ENCODE assay signal across 9 cellular contexts in the genomic region with DNA sequence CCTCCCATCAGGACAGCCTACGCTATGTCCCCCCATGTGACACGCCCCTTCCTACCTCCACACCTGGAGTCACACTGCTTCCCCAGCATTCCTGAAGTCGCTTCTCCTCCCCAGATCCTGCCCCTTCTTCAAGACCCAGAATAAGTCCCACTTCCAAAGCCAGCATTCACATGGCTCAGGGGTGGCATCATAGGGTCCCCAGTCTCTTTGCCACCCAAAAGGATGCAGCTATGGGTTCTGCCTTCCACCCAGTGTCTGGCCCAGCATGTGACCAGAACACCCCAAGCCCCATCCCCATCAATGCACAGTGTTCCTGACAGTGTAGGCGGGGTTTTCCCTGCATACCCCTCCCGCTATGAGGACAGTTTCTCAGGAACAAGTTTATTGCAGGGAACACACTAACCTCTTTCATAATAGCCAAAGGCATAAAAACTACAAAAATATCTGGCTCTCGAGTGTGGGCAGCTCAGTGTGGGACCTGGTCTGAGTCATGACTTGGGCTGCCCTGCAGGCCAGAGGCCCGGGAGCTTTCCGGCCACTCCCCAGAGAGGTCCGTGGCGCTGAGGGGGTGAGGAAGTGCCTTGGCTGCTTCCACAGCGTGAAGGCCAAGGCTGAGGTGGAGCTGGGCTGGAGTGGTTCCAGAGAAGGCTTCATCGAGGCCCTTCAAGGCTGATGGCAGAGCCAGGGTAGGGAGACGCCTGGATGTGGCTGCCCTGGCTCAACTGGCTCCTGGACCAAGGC. TPM values are rescaled to one million over a fixed set of nuclear protein-coding genes. Genes with fewer than 3 reads are reported as not detected.
DNase-seq lines count a peak whose midpoint lies in the region; ATAC-seq, FAIRE-seq and TF ChIP-seq lines count a peak whose summit lies in the region.
"Had no signal": no experiment of that assay in that cellular context is flagged by ENCODE, and none has a peak within 500 bp of the region (broad histone marks: within the 10 kb centered on the region; RNA-seq: fewer than 3 reads in every experiment).

No MANE protein-coding gene starts in this region.

- TF ChIP-seq CTCF in bronchial epithelial cell (IDR thresholded peaks at IDR 0.05; ENCODE audit: insufficient read depth, low read length, severe bottlenecking) (no peak), lower leg skin (IDR thresholded peaks at IDR 0.05) (no peak), transverse colon (IDR thresholded peaks at IDR 0.05) (no peak)

- no peak for FAIRE-seq in bronchial epithelial cell (lab: Jason Lieb, UNC)

- no peaks in the 10 kb centered on the region for H3K9me3 ChIP-seq in transverse colon

- no peaks in the 10 kb centered on the region for H3K9me3 Mint-ChIP-seq in activated naive CD4-positive, alpha-beta T cell treated with anti-CD3 and anti-CD28 coated beads, Interleukin-2, amount 50 U/mL, for 72 hours

- no peak overlapping the region for H3K27ac Mint-ChIP-seq in activated naive CD4-positive, alpha-beta T cell treated with anti-CD3 and anti-CD28 coated beads, Interleukin-2, amount 50 U/mL, for 72 hours

- H3K27ac ChIP-seq in transverse colon = peak overlapping the region in 3 of 4 donors; percentile 27 to 58 (median 43)

- WGBS in lower leg skin, 2 donors = 29% methylated on average over 13 of the region's 13 CpGs
- 47 to 82% methylated on average over 3 to 13 of the region's 13 CpGs for WGBS in transverse colon (ENCODE audit: low coverage in 1 of 2), 2 donors

- TF ChIP-seq RAD21 in Ishikawa (IDR thresholded peaks at IDR 0.05; ENCODE audit: low read depth) = peak; percentile 30; the same call in 1 of the 2 replicates

- H3K36me3 ChIP-seq in bronchial epithelial cell (ENCODE audit: control insufficient read depth, insufficient read depth, low read length) = no peaks in the 10 kb centered on the region
- H3K36me3 ChIP-seq in transverse colon = no peaks in the 10 kb centered on the region

- TF ChIP-seq POLR2A in lower leg skin (IDR thresholded peaks at IDR 0.05) (no peak), transverse colon (IDR thresholded peaks at IDR 0.05) (no peak)

- peaks cover 0 to 21% (median 6%) of the 10 kb centered on the region in 4 donors for H3K4me1 ChIP-seq in transverse colon

- intact Hi-C loops in lower leg skin (cut with DNase I; ENCODE audit: low total_unique reads) = no loop called here
- intact Hi-C loops in transverse colon (cut with DNase I; ENCODE audit: low total_unique reads) = no loop called here

- H3K4me3 ChIP-seq in bronchial epithelial cell (ENCODE audit: low read depth, low read length) (no peak overlapping the region), lower leg skin (ENCODE audit: low read depth, poor library complexity, severe bottlenecking) (no peak overlapping the region), transverse colon (no peak overlapping the region)

- H3K27me3 ChIP-seq in bronchial epithelial cell (ENCODE audit: control insufficient read depth, insufficient read depth, low read length) (peaks cover 9% of the 10 kb centered on the region), transverse colon (no peaks in the 10 kb centered on the region)

- TF ChIP-seq EP300 in Ishikawa (IDR thresholded peaks at IDR 0.05; ENCODE audit: borderline replicate concordance) = peak; percentile 69; the same call in 1 of the 2 replicates
- TF ChIP-seq EP300 in transverse colon (IDR thresholded peaks at IDR 0.05; ENCODE audit: low read depth) = no peak

- H3K36me3 Mint-ChIP-seq in activated naive CD4-positive, alpha-beta T cell treated with anti-CD3 and anti-CD28 coated beads, Interleukin-2, amount 50 U/mL, for 72 hours = no peaks in the 10 kb centered on the region

- in situ Hi-C loops in transverse colon (cut with MboI; ENCODE audit: low pct_ligation_motif_present in 1 of 4, low pct_unique_long_range_greater_than_20kb in 1 of 4, low sequenced_read_pairs in 3 of 4) = no loop called here

- DNase-seq in bronchial epithelial cell (ENCODE audit: low read depth) (peak; percentile 17), lower leg skin (ENCODE audit: low spot score in 2 of 2) (peak; percentile 58 to 93), transverse colon (peak; percentile 27), NCI-H2029 (lab: John Stamatoyannopoulos, UW) (no peak)
- no peak for DNase-seq in activated naive CD4-positive, alpha-beta T cell treated with anti-CD3 and anti-CD28 coated beads, Interleukin-2, amount 50 U/mL, for 72 hours (ENCODE audit: low spot score in 2 of 2)
- DNase-seq: stimulated activated CD4-positive, alpha-beta T cell treated with anti-CD3 and anti-CD28 coated beads, Interleukin-2, amount 100 ng/mL, for 24 hours had no signal

- ATAC-seq in GM18498 (IDR thresholded peaks at IDR 0.05; ENCODE audit: unreplicated experiment) = no peak
- no peak for ATAC-seq in GM18868 (IDR thresholded peaks at IDR 0.05; ENCODE audit: unreplicated experiment)
- ATAC-seq in activated naive CD4-positive, alpha-beta T cell treated with anti-CD3 and anti-CD28 coated beads, Interleukin-2, amount 50 U/mL, for 72 hours = no peak

TF ChIP-seq in Ishikawa, 13 proteins besides CTCF, POLR2A, EP300 and RAD21:
- TF ChIP-seq TCF12 (IDR thresholded peaks at IDR 0.05; ENCODE audit: low read depth) (peak; percentile 84), USF1 (IDR thresholded peaks at IDR 0.05) (no peak), FOXM1 (IDR thresholded peaks at IDR 0.05; ENCODE audit: borderline replicate concordance, low read depth) (peak; percentile 60; the same call in 1 of the 2 replicates), TEAD4 (IDR thresholded peaks at IDR 0.05) (peak; percentile 35; the same call in 1 of the 2 replicates), NFIC (IDR thresholded peaks at IDR 0.05) (peak; percentile 91), ZBTB7A (IDR thresholded peaks at IDR 0.05; ENCODE audit: low read depth) (peak; percentile 55; the same call in 1 of the 2 replicates)
- TF ChIP-seq, protein P1, sequence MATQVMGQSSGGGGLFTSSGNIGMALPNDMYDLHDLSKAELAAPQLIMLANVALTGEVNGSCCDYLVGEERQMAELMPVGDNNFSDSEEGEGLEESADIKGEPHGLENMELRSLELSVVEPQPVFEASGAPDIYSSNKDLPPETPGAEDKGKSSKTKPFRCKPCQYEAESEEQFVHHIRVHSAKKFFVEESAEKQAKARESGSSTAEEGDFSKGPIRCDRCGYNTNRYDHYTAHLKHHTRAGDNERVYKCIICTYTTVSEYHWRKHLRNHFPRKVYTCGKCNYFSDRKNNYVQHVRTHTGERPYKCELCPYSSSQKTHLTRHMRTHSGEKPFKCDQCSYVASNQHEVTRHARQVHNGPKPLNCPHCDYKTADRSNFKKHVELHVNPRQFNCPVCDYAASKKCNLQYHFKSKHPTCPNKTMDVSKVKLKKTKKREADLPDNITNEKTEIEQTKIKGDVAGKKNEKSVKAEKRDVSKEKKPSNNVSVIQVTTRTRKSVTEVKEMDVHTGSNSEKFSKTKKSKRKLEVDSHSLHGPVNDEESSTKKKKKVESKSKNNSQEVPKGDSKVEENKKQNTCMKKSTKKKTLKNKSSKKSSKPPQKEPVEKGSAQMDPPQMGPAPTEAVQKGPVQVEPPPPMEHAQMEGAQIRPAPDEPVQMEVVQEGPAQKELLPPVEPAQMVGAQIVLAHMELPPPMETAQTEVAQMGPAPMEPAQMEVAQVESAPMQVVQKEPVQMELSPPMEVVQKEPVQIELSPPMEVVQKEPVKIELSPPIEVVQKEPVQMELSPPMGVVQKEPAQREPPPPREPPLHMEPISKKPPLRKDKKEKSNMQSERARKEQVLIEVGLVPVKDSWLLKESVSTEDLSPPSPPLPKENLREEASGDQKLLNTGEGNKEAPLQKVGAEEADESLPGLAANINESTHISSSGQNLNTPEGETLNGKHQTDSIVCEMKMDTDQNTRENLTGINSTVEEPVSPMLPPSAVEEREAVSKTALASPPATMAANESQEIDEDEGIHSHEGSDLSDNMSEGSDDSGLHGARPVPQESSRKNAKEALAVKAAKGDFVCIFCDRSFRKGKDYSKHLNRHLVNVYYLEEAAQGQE (IDR thresholded peaks at IDR 0.05; ENCODE audit: low read depth) = no peak

RNA-seq across cellular contexts. Expression of gene ISLR, which starts 5.8 kb away (rescaled TPM):
- total RNA-seq in bronchial epithelial cell (0.26 and 0.53 TPM in 2 replicates), lower leg skin (10 to 100 TPM; 23.4 to 41.3 (median 26.1) TPM), transverse colon (100 to 1,000 TPM in 1 of 4 donors, 10 to 100 TPM in 3; 18.8 to 191 (median 25.5) TPM)
- total RNA-seq in activated naive CD4-positive, alpha-beta T cell treated with anti-CD3 and anti-CD28 coated beads, Interleukin-2, amount 50 U/mL, for 72 hours = not detected

RNA-seq across cellular contexts. Expression of gene STRA6, which starts 23.3 kb away (rescaled TPM):
- 0.26 TPM in 2 replicates for total RNA-seq in bronchial epithelial cell
- under 1 TPM in 1 of 4 donors, not detected in 3; 0.52 TPM for total RNA-seq in lower leg skin
- not detected for total RNA-seq in transverse colon
- total RNA-seq in activated naive CD4-positive, alpha-beta T cell treated with anti-CD3 and anti-CD28 coated beads, Interleukin-2, amount 50 U/mL, for 72 hours = under 1 TPM in 1 of 2 donors, not detected in 1; 0.14 TPM

RNA-seq across cellular contexts. Expression of gene ISLR2, which starts 48.9 kb away (rescaled TPM):
- total RNA-seq in bronchial epithelial cell = not detected in 2 replicates
- total RNA-seq in lower leg skin = under 1 TPM in 3 of 4 donors, not detected in 1; 0.17 to 0.91 (median 0.39) TPM
- total RNA-seq in transverse colon = 10 to 100 TPM in 1 of 4 donors, 1 to 10 TPM in 1, under 1 TPM in 2; 0.41 to 27.3 (median 1.4) TPM
- total RNA-seq in activated naive CD4-positive, alpha-beta T cell treated with anti-CD3 and anti-CD28 coated beads, Interleukin-2, amount 50 U/mL, for 72 hours = not detected

RNA-seq across cellular contexts. Expression of gene CCDC33, which starts 56.9 kb away (rescaled TPM):
- total RNA-seq in bronchial epithelial cell (not detected in 2 replicates), lower leg skin (not detected), transverse colon (under 1 TPM in 1 of 4 donors, not detected in 3; 0.16 TPM)
- total RNA-seq in activated naive CD4-positive, alpha-beta T cell treated with anti-CD3 and anti-CD28 coated beads, Interleukin-2, amount 50 U/mL, for 72 hours = not detected

Comparison
In these comparisons a context has a peak if more than half of its experiments do, and no peak if none do; other contexts are left out.
1. DNase-seq: peak in bronchial epithelial cell (single experiment), lower leg skin (2 of 2) and transverse colon (single experiment); none in NCI-H2029 (single experiment) and activated naive CD4-positive, alpha-beta T cell treated with anti-CD3 and anti-CD28 coated beads, Interleukin-2, amount 50 U/mL, for 72 hours (0 of 2).
2. RNA of gene ISLR, which starts 5.8 kb away (total RNA-seq): 23.4 to 41.3 TPM in lower leg skin and 18.8 to 191 TPM in transverse colon; 0.26 to 0.53 TPM in bronchial epithelial cell and not detected in activated naive CD4-positive, alpha-beta T cell treated with anti-CD3 and anti-CD28 coated beads, Interleukin-2, amount 50 U/mL, for 72 hours; every median in the first group is over 10 times any median in the second.